In the genomic region with DNA sequence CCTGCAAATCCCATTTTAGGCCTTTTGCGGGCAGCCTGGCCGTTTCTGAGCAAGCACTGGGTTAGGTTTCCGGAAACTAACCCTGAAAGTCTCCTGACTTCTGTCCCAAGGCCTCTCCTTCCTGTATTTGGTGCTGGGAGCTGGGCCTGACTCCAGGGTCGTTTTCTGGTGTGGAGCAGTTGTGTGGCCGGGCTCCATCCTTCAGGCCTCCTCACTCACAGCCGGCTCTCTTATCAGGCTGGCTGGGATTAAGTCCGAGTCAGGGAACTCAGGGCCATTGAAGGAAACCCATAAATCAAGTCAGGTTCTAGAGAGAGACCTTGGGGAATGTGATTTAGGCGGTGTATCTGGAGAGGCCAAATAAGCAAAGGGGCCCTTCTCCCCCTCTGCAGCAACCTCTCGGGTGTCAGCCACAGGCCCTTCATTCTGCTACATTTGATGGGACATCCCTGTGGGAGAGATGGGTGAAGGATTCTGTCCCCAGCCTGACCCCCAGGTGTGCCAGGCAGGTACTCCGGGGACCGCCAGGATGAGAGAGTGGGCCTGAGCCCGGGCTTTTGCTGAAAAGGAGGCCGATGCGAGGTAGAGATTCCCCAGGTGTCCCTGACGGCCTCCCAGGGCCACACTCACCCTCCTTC, we compare ENCODE assay signal across 9 cellular contexts. TPM values are rescaled to one million over a fixed set of nuclear protein-coding genes. Genes with fewer than 3 reads are reported as not detected.
DNase-seq lines count a peak whose midpoint lies in the region; TF ChIP-seq lines count a peak whose summit lies in the region.
"Had no signal": no experiment of that assay in that cellular context is flagged by ENCODE, and none has a peak within 500 bp of the region (broad histone marks: within the 10 kb centered on the region; RNA-seq: fewer than 3 reads in every experiment).

No MANE protein-coding gene starts in this region.

- peak overlapping the region; percentile 99 for H3K9ac ChIP-seq in Loucy (ENCODE audit: low read depth, low read length, poor library complexity, severe bottlenecking)
- H3K9ac ChIP-seq in duodenal mucosa (ENCODE audit: low read depth in 1 of 2, low read length in 2 of 2): no peak overlapping the region

- H3K9me3 Mint-ChIP-seq in nephron (peaks cover 3% of the 10 kb centered on the region), glutamatergic neuron (ENCODE audit: unreplicated experiment) (peaks cover 3% of the 10 kb centered on the region)

- no peak overlapping the region for H2AFZ ChIP-seq in Loucy (ENCODE audit: low read length)

- peaks cover 62% of the 10 kb centered on the region for H3K36me3 ChIP-seq in Loucy (ENCODE audit: insufficient read depth, low read length)
- H3K36me3 ChIP-seq in duodenal mucosa (ENCODE audit: control insufficient read depth in 1 of 2, insufficient read depth in 2 of 2, low read length in 2 of 2): no peaks in the 10 kb centered on the region

- peaks cover 98% of the 10 kb centered on the region for H3K27me3 Mint-ChIP-seq in nephron (ENCODE audit: low read depth)
- peaks cover 56% of the 10 kb centered on the region for H3K27me3 Mint-ChIP-seq in glutamatergic neuron (ENCODE audit: unreplicated experiment)

- DNase-seq in ELF-1 (ENCODE audit: low read depth, low spot score) (peak; percentile 84), hippocampal formation (lab: John Stamatoyannopoulos, UW) (no peak), glutamatergic neuron (no peak), RKO (ENCODE audit: low spot score) (no peak), H4 (ENCODE audit: low spot score) (no peak)
- DNase-seq: nucleus accumbens had no signal

- peak overlapping the region in 2 of 3 experiments; percentile 35 to 84 for H3K27ac Mint-ChIP-seq in nephron
- H3K27ac Mint-ChIP-seq in glutamatergic neuron (ENCODE audit: unreplicated experiment): no peak overlapping the region

- H3K36me3 Mint-ChIP-seq in nephron (ENCODE audit: low read depth) (peaks cover 21% of the 10 kb centered on the region), glutamatergic neuron (ENCODE audit: unreplicated experiment) (no peaks in the 10 kb centered on the region)

- peaks cover 92% of the 10 kb centered on the region for H3K79me2 ChIP-seq in Loucy (ENCODE audit: insufficient read depth, low read length)

- H3K9me2 ChIP-seq in Loucy (replicated peaks; ENCODE audit: low read depth, low read length): no peaks in the 10 kb centered on the region

- H3K4me1 Mint-ChIP-seq in nephron: peaks cover 46% of the 10 kb centered on the region
- H3K4me1 Mint-ChIP-seq in glutamatergic neuron (ENCODE audit: low read depth, unreplicated experiment): peaks cover 3% of the 10 kb centered on the region

- peak overlapping the region; percentile 85 for H3K4me2 ChIP-seq in Loucy (ENCODE audit: low read depth, low read length, poor library complexity, severe bottlenecking)

- H3K27me3 ChIP-seq in Loucy (ENCODE audit: insufficient read depth, low read length, poor library complexity, severe bottlenecking) (peaks cover 32% of the 10 kb centered on the region), duodenal mucosa (ENCODE audit: control insufficient read depth in 1 of 2, insufficient read depth in 2 of 2, low read length in 2 of 2) (peaks cover 67 to 81% of the 10 kb centered on the region in 2 donors)

- TF ChIP-seq CTCF in Loucy (conservative IDR thresholded peaks at IDR 0.05; ENCODE audit: low read length) (no peak), nephron (IDR thresholded peaks at IDR 0.05; ENCODE audit: unreplicated experiment in 3 of 3) (no peak), glutamatergic neuron (IDR thresholded peaks at IDR 0.05; ENCODE audit: partially characterized antibody, unreplicated experiment) (no peak)

- H3F3A ChIP-seq in Loucy (ENCODE audit: low read depth): 0 out of 2 replicates have a peak, but pooled peaks cover 12% of the 10 kb centered on the region

- peak overlapping the region; percentile 97 for H3K4me3 ChIP-seq in Loucy (ENCODE audit: low read length, poor library complexity, severe bottlenecking)
- peak overlapping the region; percentile 7 to 59 for H3K4me3 ChIP-seq in duodenal mucosa (ENCODE audit: low read depth in 1 of 2, low read length in 2 of 2)

- peak overlapping the region; percentile 32 for H3K27ac ChIP-seq in duodenal mucosa (ENCODE audit: low read depth, low read length)

- H3K4me3 Mint-ChIP-seq in nephron: peak overlapping the region; percentile 66 to 85 (median 81)
- no peak overlapping the region for H3K4me3 Mint-ChIP-seq in glutamatergic neuron (ENCODE audit: unreplicated experiment)

- H4K20me1 ChIP-seq in Loucy (ENCODE audit: insufficient read depth, low read length, poor library complexity, severe bottlenecking): peaks cover 74% of the 10 kb centered on the region

- H3K9me3 ChIP-seq in Loucy (ENCODE audit: insufficient read depth, low read depth, low read length) (no peaks in the 10 kb centered on the region), duodenal mucosa (ENCODE audit: control insufficient read depth in 1 of 2, low read length in 2 of 2) (no peaks in the 10 kb centered on the region)

- peaks cover 20% of the 10 kb centered on the region for H3K4me1 ChIP-seq in Loucy (ENCODE audit: insufficient read depth, low read length, poor library complexity, severe bottlenecking)
- H3K4me1 ChIP-seq in duodenal mucosa (ENCODE audit: control insufficient read depth in 1 of 2, insufficient read depth in 2 of 2, low read length in 2 of 2): peaks cover 0 to 30% of the 10 kb centered on the region in 2 donors

RNA-seq across cellular contexts. Expression of gene GATA3, which starts 3.3 kb away (rescaled TPM):
- total RNA-seq in glutamatergic neuron (ENCODE audit: unreplicated experiment): 0.69 TPM
- 0.21 and 0.64 TPM in 2 replicates for total RNA-seq in H4 (2014; rRNA removed; shearing (Covaris generic))
